1 cellular context compared by ENCODE assay signal in the genomic region with DNA sequence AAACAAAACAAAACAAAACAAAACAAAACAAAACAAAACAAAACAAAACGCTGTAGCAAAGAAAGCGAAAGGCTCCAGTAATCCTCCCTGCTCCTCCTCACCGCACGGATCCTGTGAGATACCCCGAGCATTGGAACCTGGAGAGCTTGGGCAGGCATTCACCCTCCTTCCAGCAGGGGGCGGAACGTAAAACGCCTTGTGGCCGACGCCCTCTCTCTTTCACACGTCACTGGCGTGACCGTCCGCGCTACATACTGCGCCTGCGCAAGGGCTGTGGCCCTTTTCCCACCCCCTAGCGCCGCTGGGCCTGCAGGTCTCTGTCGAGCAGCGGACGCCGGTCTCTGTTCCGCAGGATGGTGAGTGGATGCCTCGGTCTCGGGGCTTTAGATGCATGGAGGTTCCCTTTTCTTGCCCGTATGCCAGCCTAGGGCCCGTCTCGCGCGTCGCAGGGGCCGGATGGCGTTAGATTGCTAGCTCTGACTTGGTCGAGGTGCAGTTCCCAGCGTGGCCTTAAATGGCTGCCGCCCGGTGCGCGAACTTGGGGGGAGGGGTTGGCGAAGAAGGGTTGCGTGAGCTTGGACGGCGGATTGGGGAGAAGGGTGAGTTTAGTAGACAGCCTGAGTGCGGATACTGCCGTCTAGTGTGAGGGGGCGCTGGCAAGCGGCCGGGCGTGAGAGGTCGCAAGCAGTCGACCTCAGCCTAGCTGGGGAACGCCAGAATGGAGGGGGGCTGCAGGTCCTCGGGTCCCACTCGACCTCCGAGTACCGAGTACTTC.
TF ChIP-seq lines count a peak whose summit lies in the region.

A gene (plus strand): TSS at position 279 of the 775 bp plus-strand sequence. CDS start 75 bp downstream, at position 354.

TF ChIP-seq in K562, 482 proteins besides CTCF, POLR2A, EP300 and RAD21 (continued from another document and continues in another):
- TF ChIP-seq, protein P1, sequence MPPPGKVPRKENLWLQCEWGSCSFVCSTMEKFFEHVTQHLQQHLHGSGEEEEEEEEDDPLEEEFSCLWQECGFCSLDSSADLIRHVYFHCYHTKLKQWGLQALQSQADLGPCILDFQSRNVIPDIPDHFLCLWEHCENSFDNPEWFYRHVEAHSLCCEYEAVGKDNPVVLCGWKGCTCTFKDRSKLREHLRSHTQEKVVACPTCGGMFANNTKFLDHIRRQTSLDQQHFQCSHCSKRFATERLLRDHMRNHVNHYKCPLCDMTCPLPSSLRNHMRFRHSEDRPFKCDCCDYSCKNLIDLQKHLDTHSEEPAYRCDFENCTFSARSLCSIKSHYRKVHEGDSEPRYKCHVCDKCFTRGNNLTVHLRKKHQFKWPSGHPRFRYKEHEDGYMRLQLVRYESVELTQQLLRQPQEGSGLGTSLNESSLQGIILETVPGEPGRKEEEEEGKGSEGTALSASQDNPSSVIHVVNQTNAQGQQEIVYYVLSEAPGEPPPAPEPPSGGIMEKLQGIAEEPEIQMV (tag; conservative IDR thresholded peaks at IDR 0.05; ENCODE audit: low read depth) = peak; percentile 83
- no peak for TF ChIP-seq PCBP2 (IDR thresholded peaks at IDR 0.05; ENCODE audit: low read depth, low read length, poor library complexity, severe bottlenecking)
- TF ChIP-seq, protein P2, sequence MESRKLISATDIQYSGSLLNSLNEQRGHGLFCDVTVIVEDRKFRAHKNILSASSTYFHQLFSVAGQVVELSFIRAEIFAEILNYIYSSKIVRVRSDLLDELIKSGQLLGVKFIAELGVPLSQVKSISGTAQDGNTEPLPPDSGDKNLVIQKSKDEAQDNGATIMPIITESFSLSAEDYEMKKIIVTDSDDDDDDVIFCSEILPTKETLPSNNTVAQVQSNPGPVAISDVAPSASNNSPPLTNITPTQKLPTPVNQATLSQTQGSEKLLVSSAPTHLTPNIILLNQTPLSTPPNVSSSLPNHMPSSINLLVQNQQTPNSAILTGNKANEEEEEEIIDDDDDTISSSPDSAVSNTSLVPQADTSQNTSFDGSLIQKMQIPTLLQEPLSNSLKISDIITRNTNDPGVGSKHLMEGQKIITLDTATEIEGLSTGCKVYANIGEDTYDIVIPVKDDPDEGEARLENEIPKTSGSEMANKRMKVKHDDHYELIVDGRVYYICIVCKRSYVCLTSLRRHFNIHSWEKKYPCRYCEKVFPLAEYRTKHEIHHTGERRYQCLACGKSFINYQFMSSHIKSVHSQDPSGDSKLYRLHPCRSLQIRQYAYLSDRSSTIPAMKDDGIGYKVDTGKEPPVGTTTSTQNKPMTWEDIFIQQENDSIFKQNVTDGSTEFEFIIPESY (CRISPR knock-in tag; IDR thresholded peaks at IDR 0.05) = peak; percentile 83
- no peak for TF ChIP-seq BMI1 (IDR thresholded peaks at IDR 0.05; ENCODE audit: low read length)
- TF ChIP-seq, protein P3, sequence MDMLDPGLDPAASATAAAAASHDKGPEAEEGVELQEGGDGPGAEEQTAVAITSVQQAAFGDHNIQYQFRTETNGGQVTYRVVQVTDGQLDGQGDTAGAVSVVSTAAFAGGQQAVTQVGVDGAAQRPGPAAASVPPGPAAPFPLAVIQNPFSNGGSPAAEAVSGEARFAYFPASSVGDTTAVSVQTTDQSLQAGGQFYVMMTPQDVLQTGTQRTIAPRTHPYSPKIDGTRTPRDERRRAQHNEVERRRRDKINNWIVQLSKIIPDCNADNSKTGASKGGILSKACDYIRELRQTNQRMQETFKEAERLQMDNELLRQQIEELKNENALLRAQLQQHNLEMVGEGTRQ (CRISPR knock-in tag; IDR thresholded peaks at IDR 0.05) = no peak
- TF ChIP-seq BCOR (IDR thresholded peaks at IDR 0.05) = peak; percentile 82
- no peak for TF ChIP-seq ZNF41 (CRISPR knock-in tag; conservative IDR thresholded peaks at IDR 0.05)
- TF ChIP-seq RHOXF2B (CRISPR knock-in tag; conservative IDR thresholded peaks at IDR 0.05) = peak; percentile 62; the same call in 1 of the 2 replicates
- no peak for TF ChIP-seq MAFK (IDR thresholded peaks at IDR 0.05; ENCODE audit: low read length)
- TF ChIP-seq RBFOX2 (IDR thresholded peaks at IDR 0.05; ENCODE audit: low read depth, low read length) = peak; percentile 99
- TF ChIP-seq, protein P4, sequence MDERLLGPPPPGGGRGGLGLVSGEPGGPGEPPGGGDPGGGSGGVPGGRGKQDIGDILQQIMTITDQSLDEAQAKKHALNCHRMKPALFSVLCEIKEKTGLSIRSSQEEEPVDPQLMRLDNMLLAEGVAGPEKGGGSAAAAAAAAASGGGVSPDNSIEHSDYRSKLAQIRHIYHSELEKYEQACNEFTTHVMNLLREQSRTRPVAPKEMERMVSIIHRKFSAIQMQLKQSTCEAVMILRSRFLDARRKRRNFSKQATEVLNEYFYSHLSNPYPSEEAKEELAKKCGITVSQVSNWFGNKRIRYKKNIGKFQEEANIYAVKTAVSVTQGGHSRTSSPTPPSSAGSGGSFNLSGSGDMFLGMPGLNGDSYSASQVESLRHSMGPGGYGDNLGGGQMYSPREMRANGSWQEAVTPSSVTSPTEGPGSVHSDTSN (CRISPR knock-in tag; IDR thresholded peaks at IDR 0.05; ENCODE audit: low read depth) = no peak
- TF ChIP-seq, protein P4 (tag; conservative IDR thresholded peaks at IDR 0.05; ENCODE audit: low read depth) = no peak
- TF ChIP-seq CC2D1A (IDR thresholded peaks at IDR 0.05) = peak; percentile 97
- TF ChIP-seq, protein P5, sequence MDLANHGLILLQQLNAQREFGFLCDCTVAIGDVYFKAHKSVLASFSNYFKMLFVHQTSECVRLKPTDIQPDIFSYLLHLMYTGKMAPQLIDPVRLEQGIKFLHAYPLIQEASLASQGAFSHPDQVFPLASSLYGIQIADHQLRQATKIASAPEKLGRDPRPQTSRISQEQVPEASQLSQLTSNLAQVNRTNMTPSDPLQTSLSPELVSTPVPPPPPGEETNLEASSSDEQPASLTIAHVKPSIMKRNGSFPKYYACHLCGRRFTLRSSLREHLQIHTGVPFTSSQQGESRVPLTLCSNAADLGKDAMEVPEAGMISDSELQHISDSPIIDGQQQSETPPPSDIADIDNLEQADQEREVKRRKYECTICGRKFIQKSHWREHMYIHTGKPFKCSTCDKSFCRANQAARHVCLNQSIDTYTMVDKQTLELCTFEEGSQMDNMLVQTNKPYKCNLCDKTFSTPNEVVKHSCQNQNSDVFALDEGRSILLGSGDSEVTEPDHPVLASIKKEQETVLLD (IDR thresholded peaks at IDR 0.05) = peak; percentile 98
- TF ChIP-seq, protein P6, sequence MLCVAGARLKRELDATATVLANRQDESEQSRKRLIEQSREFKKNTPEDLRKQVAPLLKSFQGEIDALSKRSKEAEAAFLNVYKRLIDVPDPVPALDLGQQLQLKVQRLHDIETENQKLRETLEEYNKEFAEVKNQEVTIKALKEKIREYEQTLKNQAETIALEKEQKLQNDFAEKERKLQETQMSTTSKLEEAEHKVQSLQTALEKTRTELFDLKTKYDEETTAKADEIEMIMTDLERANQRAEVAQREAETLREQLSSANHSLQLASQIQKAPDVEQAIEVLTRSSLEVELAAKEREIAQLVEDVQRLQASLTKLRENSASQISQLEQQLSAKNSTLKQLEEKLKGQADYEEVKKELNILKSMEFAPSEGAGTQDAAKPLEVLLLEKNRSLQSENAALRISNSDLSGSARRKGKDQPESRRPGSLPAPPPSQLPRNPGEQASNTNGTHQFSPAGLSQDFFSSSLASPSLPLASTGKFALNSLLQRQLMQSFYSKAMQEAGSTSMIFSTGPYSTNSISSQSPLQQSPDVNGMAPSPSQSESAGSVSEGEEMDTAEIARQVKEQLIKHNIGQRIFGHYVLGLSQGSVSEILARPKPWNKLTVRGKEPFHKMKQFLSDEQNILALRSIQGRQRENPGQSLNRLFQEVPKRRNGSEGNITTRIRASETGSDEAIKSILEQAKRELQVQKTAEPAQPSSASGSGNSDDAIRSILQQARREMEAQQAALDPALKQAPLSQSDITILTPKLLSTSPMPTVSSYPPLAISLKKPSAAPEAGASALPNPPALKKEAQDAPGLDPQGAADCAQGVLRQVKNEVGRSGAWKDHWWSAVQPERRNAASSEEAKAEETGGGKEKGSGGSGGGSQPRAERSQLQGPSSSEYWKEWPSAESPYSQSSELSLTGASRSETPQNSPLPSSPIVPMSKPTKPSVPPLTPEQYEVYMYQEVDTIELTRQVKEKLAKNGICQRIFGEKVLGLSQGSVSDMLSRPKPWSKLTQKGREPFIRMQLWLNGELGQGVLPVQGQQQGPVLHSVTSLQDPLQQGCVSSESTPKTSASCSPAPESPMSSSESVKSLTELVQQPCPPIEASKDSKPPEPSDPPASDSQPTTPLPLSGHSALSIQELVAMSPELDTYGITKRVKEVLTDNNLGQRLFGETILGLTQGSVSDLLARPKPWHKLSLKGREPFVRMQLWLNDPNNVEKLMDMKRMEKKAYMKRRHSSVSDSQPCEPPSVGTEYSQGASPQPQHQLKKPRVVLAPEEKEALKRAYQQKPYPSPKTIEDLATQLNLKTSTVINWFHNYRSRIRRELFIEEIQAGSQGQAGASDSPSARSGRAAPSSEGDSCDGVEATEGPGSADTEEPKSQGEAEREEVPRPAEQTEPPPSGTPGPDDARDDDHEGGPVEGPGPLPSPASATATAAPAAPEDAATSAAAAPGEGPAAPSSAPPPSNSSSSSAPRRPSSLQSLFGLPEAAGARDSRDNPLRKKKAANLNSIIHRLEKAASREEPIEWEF (CRISPR knock-in tag; IDR thresholded peaks at IDR 0.05) = no peak
- TF ChIP-seq ZBTB17 (CRISPR knock-in tag; IDR thresholded peaks at IDR 0.05) = no peak
- no peak for TF ChIP-seq SMARCB1 (IDR thresholded peaks at IDR 0.05; ENCODE audit: insufficient read length, low read depth)
- TF ChIP-seq, protein P7, sequence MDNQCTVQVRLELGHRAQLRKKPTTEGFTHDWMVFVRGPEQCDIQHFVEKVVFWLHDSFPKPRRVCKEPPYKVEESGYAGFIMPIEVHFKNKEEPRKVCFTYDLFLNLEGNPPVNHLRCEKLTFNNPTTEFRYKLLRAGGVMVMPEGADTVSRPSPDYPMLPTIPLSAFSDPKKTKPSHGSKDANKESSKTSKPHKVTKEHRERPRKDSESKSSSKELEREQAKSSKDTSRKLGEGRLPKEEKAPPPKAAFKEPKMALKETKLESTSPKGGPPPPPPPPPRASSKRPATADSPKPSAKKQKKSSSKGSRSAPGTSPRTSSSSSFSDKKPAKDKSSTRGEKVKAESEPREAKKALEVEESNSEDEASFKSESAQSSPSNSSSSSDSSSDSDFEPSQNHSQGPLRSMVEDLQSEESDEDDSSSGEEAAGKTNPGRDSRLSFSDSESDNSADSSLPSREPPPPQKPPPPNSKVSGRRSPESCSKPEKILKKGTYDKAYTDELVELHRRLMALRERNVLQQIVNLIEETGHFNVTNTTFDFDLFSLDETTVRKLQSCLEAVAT (IDR thresholded peaks at IDR 0.05) = peak; percentile 60 to 91; a peak in 3 of 4 replicates
- peak; percentile 50 to 53 for TF ChIP-seq FOXK2 (conservative IDR thresholded peaks at IDR 0.05 in 1 of 2, IDR thresholded peaks at IDR 0.05 in 1 of 2; ENCODE audit: low read depth in 2 of 2)
- TF ChIP-seq GABPB2 (CRISPR knock-in tag; conservative IDR thresholded peaks at IDR 0.05) = 0 out of 2 replicates have a peak, but pooled peaks have one; percentile 53
- TF ChIP-seq, protein P8, sequence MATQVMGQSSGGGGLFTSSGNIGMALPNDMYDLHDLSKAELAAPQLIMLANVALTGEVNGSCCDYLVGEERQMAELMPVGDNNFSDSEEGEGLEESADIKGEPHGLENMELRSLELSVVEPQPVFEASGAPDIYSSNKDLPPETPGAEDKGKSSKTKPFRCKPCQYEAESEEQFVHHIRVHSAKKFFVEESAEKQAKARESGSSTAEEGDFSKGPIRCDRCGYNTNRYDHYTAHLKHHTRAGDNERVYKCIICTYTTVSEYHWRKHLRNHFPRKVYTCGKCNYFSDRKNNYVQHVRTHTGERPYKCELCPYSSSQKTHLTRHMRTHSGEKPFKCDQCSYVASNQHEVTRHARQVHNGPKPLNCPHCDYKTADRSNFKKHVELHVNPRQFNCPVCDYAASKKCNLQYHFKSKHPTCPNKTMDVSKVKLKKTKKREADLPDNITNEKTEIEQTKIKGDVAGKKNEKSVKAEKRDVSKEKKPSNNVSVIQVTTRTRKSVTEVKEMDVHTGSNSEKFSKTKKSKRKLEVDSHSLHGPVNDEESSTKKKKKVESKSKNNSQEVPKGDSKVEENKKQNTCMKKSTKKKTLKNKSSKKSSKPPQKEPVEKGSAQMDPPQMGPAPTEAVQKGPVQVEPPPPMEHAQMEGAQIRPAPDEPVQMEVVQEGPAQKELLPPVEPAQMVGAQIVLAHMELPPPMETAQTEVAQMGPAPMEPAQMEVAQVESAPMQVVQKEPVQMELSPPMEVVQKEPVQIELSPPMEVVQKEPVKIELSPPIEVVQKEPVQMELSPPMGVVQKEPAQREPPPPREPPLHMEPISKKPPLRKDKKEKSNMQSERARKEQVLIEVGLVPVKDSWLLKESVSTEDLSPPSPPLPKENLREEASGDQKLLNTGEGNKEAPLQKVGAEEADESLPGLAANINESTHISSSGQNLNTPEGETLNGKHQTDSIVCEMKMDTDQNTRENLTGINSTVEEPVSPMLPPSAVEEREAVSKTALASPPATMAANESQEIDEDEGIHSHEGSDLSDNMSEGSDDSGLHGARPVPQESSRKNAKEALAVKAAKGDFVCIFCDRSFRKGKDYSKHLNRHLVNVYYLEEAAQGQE (CRISPR knock-in tag; IDR thresholded peaks at IDR 0.05; ENCODE audit: low read depth) = peak; percentile 62; the same call in 1 of the 2 replicates
- TF ChIP-seq MTA3 (IDR thresholded peaks at IDR 0.05; ENCODE audit: borderline replicate concordance) = peak; percentile 96
- TF ChIP-seq ZNF347 (CRISPR knock-in tag; IDR thresholded peaks at IDR 0.05; ENCODE audit: low read depth) = no peak
- TF ChIP-seq ZNF586 (CRISPR knock-in tag; conservative IDR thresholded peaks at IDR 0.05) = no peak
